Comparison of ENCODE assay signal across 17 cellular contexts in the genomic region with DNA sequence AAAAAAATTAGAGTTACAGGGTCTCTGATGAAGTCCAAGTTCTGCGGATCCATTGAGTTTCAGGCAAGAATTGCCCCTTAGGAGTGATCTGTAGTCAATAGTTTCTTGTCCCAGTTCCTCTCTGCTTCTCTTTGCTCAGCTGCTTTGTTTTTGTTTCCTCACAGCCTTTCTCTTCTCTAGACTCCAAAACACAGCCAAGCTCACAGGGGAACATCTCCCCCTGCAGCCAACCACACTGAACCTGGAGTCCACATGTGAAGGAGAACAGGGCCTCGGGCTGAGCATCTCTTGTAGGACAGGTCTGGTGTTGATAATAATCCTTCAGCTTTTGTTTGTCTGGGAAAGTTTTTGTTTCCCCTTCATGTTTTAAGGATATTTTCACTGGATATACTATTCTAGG.
"Had no signal": no experiment of that assay in that cellular context is flagged by ENCODE, and none has a peak within 500 bp of the region (broad histone marks: within the 10 kb centered on the region; RNA-seq: fewer than 3 reads in every experiment).

No MANE protein-coding gene starts in this region.

- DNase-seq: activated CD4-positive, alpha-beta T cell treated with anti-CD3 and anti-CD28 coated beads, Interleukin-2, amount 10 ng/mL, durations not matched to agents 7 days and 5 days; activated CD4-positive, CD25-positive, alpha-beta regulatory T cell treated with anti-CD3 and anti-CD28 coated beads, Interleukin-2, amount 50 U/mL, for 72 hours; activated CD8-positive, alpha-beta memory T cell treated with anti-CD3 and anti-CD28 coated beads, Interleukin-2, amount 10 ng/mL, durations not matched to agents 7 days and 5 days; activated CD8-positive, alpha-beta T cell treated with anti-CD3 and anti-CD28 coated beads for 36 hours; activated gamma-delta T cell; activated naive CD4-positive, alpha-beta T cell treated with anti-CD3 and anti-CD28 coated beads, Interleukin-2, amount 50 U/mL, for 16 hours; activated naive CD8-positive, alpha-beta T cell treated with anti-CD3 and anti-CD28 coated beads, Interleukin-2, amount 50 U/mL, for 24 hours; activated T-cell treated with anti-CD3 and anti-CD28 coated beads for 4 hours; heart left ventricle; lower lobe of right lung; naive thymus-derived CD4-positive, alpha-beta T cell; stimulated activated CD4-positive, alpha-beta T cell treated with anti-CD3 and anti-CD28 coated beads, Interleukin-4, amount 100 ng/mL, for 24 hours; stimulated activated naive CD8-positive, alpha-beta T cell treated with anti-CD3 and anti-CD28 coated beads, Interleukin-15, Interleukin-2, amounts not matched to agents 100 U/mL and 50 U/mL, for 24 hours had no signal

- H3K27ac ChIP-seq: heart left ventricle, lower lobe of right lung, VCaP had no signal

- H3K9me3 Mint-ChIP-seq: activated CD4-positive, alpha-beta T cell treated with anti-CD3 and anti-CD28 coated beads, Interleukin-2, amount 10 ng/mL, durations not matched to agents 7 days and 5 days; activated CD8-positive, alpha-beta T cell treated with anti-CD3 and anti-CD28 coated beads for 36 hours; activated naive CD8-positive, alpha-beta T cell treated with anti-CD3 and anti-CD28 coated beads, Interleukin-2, amount 50 U/mL, for 24 hours; activated T-helper 1 cell treated with anti-CD3 and anti-CD28 coated beads, Interleukin-12 subunit alpha, Interleukin-12 subunit beta, Interleukin-2, Interleukin-4 antibody, amounts not matched to agents 30 ng/mL and 10 ng/mL and 1 ng/mL, durations not matched to agents 14 hours and 24 hours and 36 hours; T-helper 2 cell treated with Interferon-gamma antibody and Interleukin-4, amounts not matched to agents 5 μg/mL and 100 μg/mL, for 36 hours had no signal

- H3K36me3 Mint-ChIP-seq: activated CD8-positive, alpha-beta memory T cell treated with anti-CD3 and anti-CD28 coated beads, Interleukin-2, amount 10 ng/mL, durations not matched to agents 7 days and 5 days; naive thymus-derived CD4-positive, alpha-beta T cell had no signal

- H3K36me3 ChIP-seq: heart left ventricle, lower lobe of right lung had no signal

- H3K4me3 Mint-ChIP-seq: activated CD4-positive, alpha-beta T cell treated with anti-CD3 and anti-CD28 coated beads, Interleukin-2, amount 10 ng/mL, durations not matched to agents 7 days and 5 days; activated CD8-positive, alpha-beta memory T cell treated with anti-CD3 and anti-CD28 coated beads, Interleukin-2, amount 10 ng/mL, durations not matched to agents 7 days and 5 days; activated CD8-positive, alpha-beta T cell treated with anti-CD3 and anti-CD28 coated beads for 36 hours; activated naive CD8-positive, alpha-beta T cell treated with anti-CD3 and anti-CD28 coated beads, Interleukin-2, amount 50 U/mL, for 24 hours; activated T-helper 1 cell treated with anti-CD3 and anti-CD28 coated beads, Interleukin-12 subunit alpha, Interleukin-12 subunit beta, Interleukin-2, Interleukin-4 antibody, amounts not matched to agents 30 ng/mL and 10 ng/mL and 1 ng/mL, durations not matched to agents 14 hours and 24 hours and 36 hours; naive thymus-derived CD4-positive, alpha-beta T cell; T-helper 2 cell treated with Interferon-gamma antibody and Interleukin-4, amounts not matched to agents 5 μg/mL and 100 μg/mL, for 36 hours had no signal

- H3K27ac Mint-ChIP-seq: activated CD4-positive, alpha-beta T cell treated with anti-CD3 and anti-CD28 coated beads, Interleukin-2, amount 10 ng/mL, durations not matched to agents 7 days and 5 days; activated CD8-positive, alpha-beta memory T cell treated with anti-CD3 and anti-CD28 coated beads, Interleukin-2, amount 10 ng/mL, durations not matched to agents 7 days and 5 days; activated CD8-positive, alpha-beta T cell treated with anti-CD3 and anti-CD28 coated beads for 36 hours; activated naive CD8-positive, alpha-beta T cell treated with anti-CD3 and anti-CD28 coated beads, Interleukin-2, amount 50 U/mL, for 24 hours; activated T-helper 1 cell treated with anti-CD3 and anti-CD28 coated beads, Interleukin-12 subunit alpha, Interleukin-12 subunit beta, Interleukin-2, Interleukin-4 antibody, amounts not matched to agents 30 ng/mL and 10 ng/mL and 1 ng/mL, durations not matched to agents 14 hours and 24 hours and 36 hours; naive thymus-derived CD4-positive, alpha-beta T cell; T-helper 2 cell treated with Interferon-gamma antibody and Interleukin-4, amounts not matched to agents 5 μg/mL and 100 μg/mL, for 36 hours had no signal

- ATAC-seq: activated CD8-positive, alpha-beta memory T cell treated with anti-CD3 and anti-CD28 coated beads, Interleukin-2, amount 10 ng/mL, durations not matched to agents 7 days and 5 days; activated CD8-positive, alpha-beta T cell treated with anti-CD3 and anti-CD28 coated beads for 36 hours; activated naive CD8-positive, alpha-beta T cell treated with anti-CD3 and anti-CD28 coated beads, Interleukin-2, amount 50 U/mL, for 24 hours; heart left ventricle; left lobe of liver; lower lobe of right lung; naive thymus-derived CD4-positive, alpha-beta T cell; stimulated activated naive CD8-positive, alpha-beta T cell treated with anti-CD3 and anti-CD28 coated beads, Interleukin-15, Interleukin-2, amounts not matched to agents 100 U/mL and 50 U/mL, for 24 hours had no signal

- H3K4me3 ChIP-seq: heart left ventricle, lower lobe of right lung had no signal

- H3K4me1 Mint-ChIP-seq: activated CD4-positive, alpha-beta T cell treated with anti-CD3 and anti-CD28 coated beads, Interleukin-2, amount 10 ng/mL, durations not matched to agents 7 days and 5 days; activated CD8-positive, alpha-beta memory T cell treated with anti-CD3 and anti-CD28 coated beads, Interleukin-2, amount 10 ng/mL, durations not matched to agents 7 days and 5 days; activated naive CD8-positive, alpha-beta T cell treated with anti-CD3 and anti-CD28 coated beads, Interleukin-2, amount 50 U/mL, for 24 hours; naive thymus-derived CD4-positive, alpha-beta T cell had no signal

- H3K4me1 ChIP-seq: heart left ventricle, lower lobe of right lung had no signal

- H3K9me3 ChIP-seq: lower lobe of right lung had no signal
